In genomic region chr1:213647864-213648650, GRCh38 we compare ENCODE assay signal across 34 cellular contexts.
"Had no signal": no experiment of that assay in that cellular context is flagged by ENCODE, and none has a peak within 500 bp of the region (broad histone marks: within the 10 kb centered on the region; RNA-seq: fewer than 3 reads in every experiment).

No MANE protein-coding gene starts in this region.

- H3K27me3 ChIP-seq: adrenal gland, body of pancreas, breast epithelium had no signal

- H3K36me3 ChIP-seq: adrenal gland, breast epithelium, MG63, WERI-Rb-1 had no signal

- ATAC-seq: activated naive CD4-positive, alpha-beta T cell treated with anti-CD3 and anti-CD28 coated beads, Interleukin-2, amount 50 U/mL, for 72 hours; activated T-cell treated with anti-CD3 and anti-CD28 coated beads, Interleukin-2, amount 50 U/mL, for 4 hours; body of pancreas; PC-3; Right ventricle myocardium inferior had no signal

- H3K4me1 ChIP-seq: adrenal gland, body of pancreas, breast epithelium had no signal

- H3K9me3 ChIP-seq: adrenal gland, body of pancreas, breast epithelium, MG63 had no signal

- H3K27ac ChIP-seq: adrenal gland, body of pancreas, breast epithelium, RWPE1, WERI-Rb-1 had no signal

- FAIRE-seq: astrocyte, RCC 7860 had no signal

- H3K4me3 ChIP-seq: adrenal gland, body of pancreas, breast epithelium, MG63 had no signal

- DNase-seq: activated CD4-positive, alpha-beta memory T cell treated with anti-CD3 and anti-CD28 coated beads for 36 hours; activated CD4-positive, alpha-beta T cell treated with anti-CD3 and anti-CD28 coated beads, Interleukin-2, amount 10 ng/mL, durations not matched to agents 7 days and 5 days; activated CD8-positive, alpha-beta memory T cell treated with anti-CD3 and anti-CD28 coated beads, Interleukin-2, amount 50 U/mL, for 4 hours; activated gamma-delta T cell treated with Interleukin-2 at 50 U/mL for 16 hours; activated naive CD4-positive, alpha-beta T cell treated with anti-CD3 and anti-CD28 coated beads for 36 hours; activated T-cell treated with anti-CD3 and anti-CD28 coated beads for 4 hours; activated T-cell treated with anti-CD3 and anti-CD28 coated beads, Interleukin-2, amount 50 U/mL, for 4 hours; adrenal gland; body of pancreas; caudate nucleus; cerebellar nuclear complex; Kasumi-1; KG1; MG63; NCI-H1048; NCI-H1105 treated with DMSO at 0.1 percent for 48 hours; NCI-H1436; NCI-H1694 treated with DMSO at 0.1 percent for 48 hours; NCI-H2029 treated with DMSO at 0.1 percent for 48 hours; NCI-H2107; NCI-H2171; NCI-H446 treated with DMSO at 0.1 percent for 48 hours; NCI-H524; PC-3; SIG-M5; SW 1271; T1000; WERI-Rb-1 had no signal
